ENCODE assay signal across 2 cellular contexts in genomic region chr20:97691-98090, GRCh38. TPM values are rescaled to one million over a fixed set of nuclear protein-coding genes. Genes with fewer than 3 reads are reported as not detected.
"Had no signal": no experiment of that assay in that cellular context is flagged by ENCODE, and none has a peak within 500 bp of the region (broad histone marks: within the 10 kb centered on the region; RNA-seq: fewer than 3 reads in every experiment).

No MANE protein-coding gene starts in this region.

RNA-seq across cellular contexts. Expression of gene DEFB125, which starts 10.2 kb away (rescaled TPM):
- total RNA-seq: G401, GM12878 had no signal
- polyA plus RNA-seq: GM12878 had no signal

RNA-seq across cellular contexts. Expression of gene DEFB126, which starts 44.7 kb away (rescaled TPM):
- total RNA-seq: G401, GM12878 had no signal
- polyA plus RNA-seq: GM12878 had no signal

RNA-seq across cellular contexts. Expression of gene DEFB127, which starts 59.6 kb away (rescaled TPM):
- total RNA-seq: G401, GM12878 had no signal
- polyA plus RNA-seq: GM12878 had no signal
